In genomic region chr1:25904942-25905679, GRCh38 we compare ENCODE assay signal across 8 cellular contexts. TPM values are rescaled to one million over a fixed set of nuclear protein-coding genes. Genes with fewer than 3 reads are reported as not detected.
DNase-seq lines count a peak whose midpoint lies in the region; ATAC-seq and TF ChIP-seq lines count a peak whose summit lies in the region.

No MANE protein-coding gene starts in this region.

- ATAC-seq in HG03457 (IDR thresholded peaks at IDR 0.05; ENCODE audit: unreplicated experiment), result peak; percentile 53
- peak; percentile 92 for ATAC-seq in left colon

- H3K4me3 ChIP-seq in AG10803 (ENCODE audit: low read length), result peak overlapping the region; percentile 63

- intact Hi-C loops in left colon (cut with DNase I, micrococcal nuclease), result no loop called here

- H3K27ac ChIP-seq in cingulate gyrus (ENCODE audit: low read depth, low read length), result peak overlapping the region; percentile 76

- peak; percentile 82 for DNase-seq in AG10803 (ENCODE audit: low read depth)
- peak; percentile 93 for DNase-seq in GM19240 (ENCODE audit: insufficient read length, low spot score)
- peak; percentile 28 for DNase-seq in NCI-H524 treated with DMSO at 0.1 percent for 48 hours (lab: John Stamatoyannopoulos, UW)
- peak; percentile 98 for DNase-seq in activated CD4-positive, alpha-beta T cell treated with anti-CD3 and anti-CD28 coated beads for 48 hours
- DNase-seq in left colon, result peak; percentile 94 to 97
- DNase-seq in stimulated activated CD4-positive, alpha-beta T cell treated with anti-CD3 and anti-CD28 coated beads, Interleukin-1b, Interleukin-23, amount 100 ng/mL, for 4 hours (ENCODE audit: low read depth in 2 of 2), result peak; percentile 89 to 95

- peak; percentile 34 for TF ChIP-seq CTCF in AG10803 (conservative IDR thresholded peaks at IDR 0.05; ENCODE audit: low read length)

RNA-seq across cellular contexts. Expression of gene STMN1, which starts 1.1 kb away (rescaled TPM):
- total RNA-seq in left colon, result 10 to 100 TPM; 27.8 to 52.6 TPM

RNA-seq across cellular contexts. Expression of gene PAQR7, which starts 29.6 kb away (rescaled TPM):
- total RNA-seq in left colon, result 1 to 10 TPM; 2.3 to 3.3 TPM

RNA-seq across cellular contexts. Expression of gene AUNIP, which starts 45.9 kb away (rescaled TPM):
- total RNA-seq in left colon, result under 1 TPM in 1 of 2 donors, not detected in 1; 0.98 TPM

Comparison
In these comparisons a context has a peak if more than half of its experiments do, and no peak if none do; other contexts are left out.
1. Peak in every context shown above with its lines: DNase-seq, ATAC-seq, H3K4me3 ChIP-seq and H3K27ac ChIP-seq.
2. DNase-seq: peak in every context shown above with its lines; median percentile 98 in activated CD4-positive, alpha-beta T cell treated with anti-CD3 and anti-CD28 coated beads for 48 hours; 96 in left colon; 93 in GM19240; 92 in stimulated activated CD4-positive, alpha-beta T cell treated with anti-CD3 and anti-CD28 coated beads, Interleukin-1b, Interleukin-23, amount 100 ng/mL, for 4 hours; 82 in AG10803; 28 in NCI-H524 treated with DMSO at 0.1 percent for 48 hours.